10 cellular contexts compared by ENCODE assay signal in the genomic region with DNA sequence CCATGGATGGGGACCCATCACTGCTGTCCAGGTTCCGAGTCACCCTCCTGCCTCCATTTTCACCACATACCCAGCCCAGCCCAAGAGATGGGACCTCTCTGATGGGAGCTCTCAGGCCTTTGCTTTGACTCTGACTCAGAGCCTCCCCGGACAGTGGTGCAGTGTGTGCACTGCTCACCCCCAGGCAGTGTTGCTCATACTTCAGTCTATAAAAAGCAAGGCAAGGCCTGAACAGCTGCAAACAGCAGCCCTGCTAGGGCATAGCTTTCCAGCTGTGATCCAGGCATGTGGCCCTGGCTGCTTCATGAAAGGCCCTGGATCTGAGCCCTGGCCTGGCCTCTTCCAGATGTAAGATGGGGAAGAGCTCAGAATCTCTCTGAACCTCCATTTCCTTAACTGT.
A peak's percentile ranks its signal among the peaks of the same experiment; 100 is the strongest.
DNase-seq lines count a peak whose midpoint lies in the region; ATAC-seq and TF ChIP-seq lines count a peak whose summit lies in the region.
"Had no signal": no experiment of that assay in that cellular context is flagged by ENCODE, and none has a peak within 500 bp of the region (broad histone marks: within the 10 kb centered on the region; RNA-seq: fewer than 3 reads in every experiment).

No MANE protein-coding gene starts in this region.

- H3K27ac ChIP-seq in upper lobe of left lung = peak overlapping the region; percentile 41 to 71 (median 58)
- H3K27ac ChIP-seq: KMS-11 had no signal

- no peaks in the 10 kb centered on the region for H3K27me3 ChIP-seq in upper lobe of left lung

- peak overlapping the region; percentile 64 for H3K4me3 Mint-ChIP-seq in activated CD8-positive, alpha-beta memory T cell treated with anti-CD3 and anti-CD28 coated beads, Interleukin-2, amount 10 ng/mL, durations not matched to agents 7 days and 5 days

- peaks cover 8 to 21% (median 17%) of the 10 kb centered on the region in 4 donors for H3K4me1 ChIP-seq in upper lobe of left lung

- H3K9me3 ChIP-seq in upper lobe of left lung = no peaks in the 10 kb centered on the region

- no peak for TF ChIP-seq CTCF in fibroblast of villous mesenchyme (IDR thresholded peaks at IDR 0.05; ENCODE audit: insufficient read depth, low read depth, low read length)
- TF ChIP-seq CTCF in upper lobe of left lung (IDR thresholded peaks at IDR 0.05) = no peak

- peaks cover 34% of the 10 kb centered on the region for H3K36me3 Mint-ChIP-seq in activated CD8-positive, alpha-beta memory T cell treated with anti-CD3 and anti-CD28 coated beads, Interleukin-2, amount 10 ng/mL, durations not matched to agents 7 days and 5 days

- intact Hi-C loops in left ventricle myocardium superior (cut with micrococcal nuclease) (loop anchor here (5.0 kb wide), 1 partner anchor 213 kb away; no protein-coding TSS in a partner anchor), Right ventricle myocardium inferior (cut with DNase I) (loop anchor here (1.0 to 5.0 kb wide), 2 partner anchors 152 to 210 kb away; no protein-coding TSS in a partner anchor)

- peak; percentile 16 for ATAC-seq in left ventricle myocardium superior
- no peak for ATAC-seq in Right ventricle myocardium inferior
- ATAC-seq in activated CD8-positive, alpha-beta memory T cell treated with anti-CD3 and anti-CD28 coated beads, Interleukin-2, amount 10 ng/mL, durations not matched to agents 7 days and 5 days = peak; percentile 12
- peak; percentile 9 to 72 for ATAC-seq in upper lobe of left lung (ENCODE audit: low FRiP score in 2 of 2)
- ATAC-seq in GM18870 (IDR thresholded peaks at IDR 0.05; ENCODE audit: unreplicated experiment) = no peak

- no peaks in the 10 kb centered on the region for H3K9me3 Mint-ChIP-seq in activated CD8-positive, alpha-beta memory T cell treated with anti-CD3 and anti-CD28 coated beads, Interleukin-2, amount 10 ng/mL, durations not matched to agents 7 days and 5 days (ENCODE audit: low read depth)

- no peak overlapping the region for H3K4me3 ChIP-seq in fibroblast of villous mesenchyme (ENCODE audit: low read depth, low read length)
- no peak overlapping the region for H3K4me3 ChIP-seq in upper lobe of left lung

- no peak for TF ChIP-seq POLR2A in upper lobe of left lung (IDR thresholded peaks at IDR 0.05)

- H3K27me3 Mint-ChIP-seq in activated CD8-positive, alpha-beta memory T cell treated with anti-CD3 and anti-CD28 coated beads, Interleukin-2, amount 10 ng/mL, durations not matched to agents 7 days and 5 days = no peaks in the 10 kb centered on the region

- H3K4me1 Mint-ChIP-seq in activated CD8-positive, alpha-beta memory T cell treated with anti-CD3 and anti-CD28 coated beads, Interleukin-2, amount 10 ng/mL, durations not matched to agents 7 days and 5 days = peaks cover 83% of the 10 kb centered on the region

- no peaks in the 10 kb centered on the region for H3K36me3 ChIP-seq in upper lobe of left lung

- CTCF ChIA-PET in activated CD8-positive, alpha-beta memory T cell treated with anti-CD3 and anti-CD28 coated beads, Interleukin-2, amount 10 ng/mL, durations not matched to agents 7 days and 5 days (lab: Charles Lee) = interaction anchor here (0.6 to 8.6 kb wide), 25 partner anchors 9 to 255 kb away, joined by 3 to 103 read pairs (median 8); a partner anchor contains a TSS

- DNase-seq in left ventricle myocardium superior = no peak
- DNase-seq in Right ventricle myocardium inferior (ENCODE audit: missing footprints) = no peak
- peak; percentile 76 for DNase-seq in activated CD8-positive, alpha-beta memory T cell treated with anti-CD3 and anti-CD28 coated beads, Interleukin-2, amount 10 ng/mL, durations not matched to agents 7 days and 5 days
- peak; percentile 78 for DNase-seq in fibroblast of villous mesenchyme (ENCODE audit: low read depth)
- no peak for DNase-seq in upper lobe of left lung
- DNase-seq in NOMO-1 treated with DMSO at 0.1 percent for 48 hours (lab: John Stamatoyannopoulos, UW; ENCODE audit: unreplicated experiment) = no peak
- DNase-seq in SKM-1 (lab: John Stamatoyannopoulos, UW; ENCODE audit: unreplicated experiment) = no peak
- DNase-seq: COR-L47 had no signal

- TF ChIP-seq EP300 in upper lobe of left lung (IDR thresholded peaks at IDR 0.05) = no peak

- 63 to 71% methylated on average over 2 of the region's 2 CpGs for WGBS in upper lobe of left lung, 2 donors

- H3K27ac Mint-ChIP-seq in activated CD8-positive, alpha-beta memory T cell treated with anti-CD3 and anti-CD28 coated beads, Interleukin-2, amount 10 ng/mL, durations not matched to agents 7 days and 5 days = peak overlapping the region; percentile 99

Comparison
In these comparisons a context has a peak if more than half of its experiments do, and no peak if none do; other contexts are left out.
1. ATAC-seq: peak in left ventricle myocardium superior (single experiment), activated CD8-positive, alpha-beta memory T cell treated with anti-CD3 and anti-CD28 coated beads, Interleukin-2, amount 10 ng/mL, durations not matched to agents 7 days and 5 days (single experiment) and upper lobe of left lung (2 of 2); none in Right ventricle myocardium inferior (single experiment) and GM18870 (single experiment).
2. DNase-seq: peak in activated CD8-positive, alpha-beta memory T cell treated with anti-CD3 and anti-CD28 coated beads, Interleukin-2, amount 10 ng/mL, durations not matched to agents 7 days and 5 days (single experiment) and fibroblast of villous mesenchyme (single experiment); none in left ventricle myocardium superior (single experiment), Right ventricle myocardium inferior (single experiment), upper lobe of left lung (0 of 2), NOMO-1 treated with DMSO at 0.1 percent for 48 hours (single experiment) and SKM-1 (single experiment).